In the genomic region with DNA sequence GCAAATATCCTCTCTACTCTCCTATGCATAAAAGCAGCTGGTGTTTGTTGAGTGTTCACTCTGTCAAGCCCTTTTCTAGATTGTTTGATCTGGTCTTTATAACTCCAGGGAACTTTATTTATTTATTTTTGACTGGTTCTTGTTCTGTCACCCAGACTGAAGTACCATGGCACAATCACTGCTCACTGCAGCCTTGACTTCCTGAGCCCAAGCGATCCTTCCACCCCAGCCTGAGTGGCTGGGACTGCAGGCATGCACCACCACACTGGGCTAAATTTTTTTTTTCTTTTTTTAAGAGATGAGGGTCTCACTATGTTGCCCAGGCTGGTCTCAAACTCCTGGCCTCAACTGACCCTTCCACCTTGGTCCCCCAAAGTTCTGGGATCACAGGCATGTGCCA, we compare ENCODE assay signal across 13 cellular contexts. TPM values are rescaled to one million over a fixed set of nuclear protein-coding genes. Genes with fewer than 3 reads are reported as not detected.
DNase-seq lines count a peak whose midpoint lies in the region; ATAC-seq and TF ChIP-seq lines count a peak whose summit lies in the region.
"Had no signal": no experiment of that assay in that cellular context is flagged by ENCODE, and none has a peak within 500 bp of the region (broad histone marks: within the 10 kb centered on the region; RNA-seq: fewer than 3 reads in every experiment).

No MANE protein-coding gene starts in this region.

- no peaks in the 10 kb centered on the region for H3K9me2 ChIP-seq in PC-3 (replicated peaks; ENCODE audit: low read length)

- no peak for TF ChIP-seq CTCF in right atrium auricular region (IDR thresholded peaks at IDR 0.05)
- TF ChIP-seq CTCF in PC-3 (conservative IDR thresholded peaks at IDR 0.05; ENCODE audit: low read depth, low read length): no peak
- no peak for TF ChIP-seq CTCF in type B pancreatic cell (conservative IDR thresholded peaks at IDR 0.05)

- CTCF ChIA-PET in PC-3 (lab: Charles Lee): no interaction called here

- peaks cover 18% of the 10 kb centered on the region for H3K4me1 Mint-ChIP-seq in type B pancreatic cell (ENCODE audit: unreplicated experiment)

- H3K36me3 ChIP-seq in right atrium auricular region: no peaks in the 10 kb centered on the region
- H3K36me3 ChIP-seq in PC-3 (ENCODE audit: low read depth, low read length): no peaks in the 10 kb centered on the region
- no peaks in the 10 kb centered on the region for H3K36me3 ChIP-seq in muscle layer of colon (ENCODE audit: insufficient read depth, low read length)

- H3K27ac Mint-ChIP-seq in type B pancreatic cell: no peak overlapping the region
- H3K27ac Mint-ChIP-seq: activated CD4-positive, alpha-beta T cell treated with anti-CD3 and anti-CD28 coated beads for 36 hours had no signal

- H3K9me3 ChIP-seq in right atrium auricular region (no peaks in the 10 kb centered on the region), PC-3 (ENCODE audit: low read length) (no peaks in the 10 kb centered on the region), muscle layer of colon (ENCODE audit: low read length) (no peaks in the 10 kb centered on the region)
- H3K9me3 ChIP-seq: Caco-2 had no signal

- peak overlapping the region; percentile 93; the same call in 1 of the 2 replicates for H3K4me2 ChIP-seq in PC-3 (ENCODE audit: low read length)

- H3K27me3 ChIP-seq in right atrium auricular region: no peaks in the 10 kb centered on the region
- H3K27me3 ChIP-seq in PC-3 (ENCODE audit: low read length): no peaks in the 10 kb centered on the region
- H3K27me3 ChIP-seq in muscle layer of colon (ENCODE audit: control insufficient read depth in 1 of 2, insufficient read depth in 2 of 2, low read length in 2 of 2): no peaks in the 10 kb centered on the region

- H2AFZ ChIP-seq in PC-3 (ENCODE audit: low read length): no peak overlapping the region

- H4K20me1 ChIP-seq in PC-3 (ENCODE audit: low read length): no peaks in the 10 kb centered on the region

- no peaks in the 10 kb centered on the region for H3K79me2 ChIP-seq in PC-3 (ENCODE audit: low read length)

- POLR2A ChIA-PET in PC-3 (lab: Charles Lee; ENCODE audit: unreplicated experiment): interaction anchor here (0.6 kb wide), 1 partner anchor 24 kb away, joined by 3 read pairs; no protein-coding TSS in a partner anchor

- H3K4me1 ChIP-seq in right atrium auricular region (peaks cover 0 to 21% of the 10 kb centered on the region in 2 donors), PC-3 (ENCODE audit: insufficient read depth, low read length) (0 out of 2 replicates have a peak, but pooled peaks cover 5% of the 10 kb centered on the region), muscle layer of colon (ENCODE audit: insufficient read depth, low read length) (peaks cover 18% of the 10 kb centered on the region)

- DNase-seq in right atrium auricular region (ENCODE audit: low spot score) (no peak), left ventricle myocardium superior (no peak), PC-3 (no peak), type B pancreatic cell (ENCODE audit: extremely low spot score, unreplicated experiment) (no peak)
- DNase-seq: activated CD4-positive, alpha-beta T cell treated with anti-CD3 and anti-CD28 coated beads for 36 hours; stimulated activated naive CD4-positive, alpha-beta T cell treated with Interleukin-2 at 50 U/mL for 16 hours had no signal

- ATAC-seq in left ventricle myocardium superior (no peak), PC-3 (peak; percentile 12), GM18498 (IDR thresholded peaks at IDR 0.05; ENCODE audit: unreplicated experiment) (no peak), HG02759 (IDR thresholded peaks at IDR 0.05; ENCODE audit: unreplicated experiment) (no peak), HG02610 (IDR thresholded peaks at IDR 0.05; ENCODE audit: unreplicated experiment) (no peak)
- ATAC-seq: activated CD4-positive, alpha-beta T cell treated with anti-CD3 and anti-CD28 coated beads for 36 hours had no signal

- intact Hi-C loops in left ventricle myocardium superior (cut with micrococcal nuclease): no loop called here
- intact Hi-C loops in PC-3 (cut with micrococcal nuclease): no loop called here

- no peak overlapping the region for H3K9ac ChIP-seq in PC-3 (ENCODE audit: low read length)
- H3K9ac ChIP-seq in muscle layer of colon (ENCODE audit: low read length): no peak overlapping the region

- H3K4me3 Mint-ChIP-seq in type B pancreatic cell: no peak overlapping the region

- H3F3A ChIP-seq in PC-3 (ENCODE audit: low read length, unreplicated experiment): no peaks in the 10 kb centered on the region

- no peaks in the 10 kb centered on the region for H3K27me3 Mint-ChIP-seq in type B pancreatic cell
- H3K27me3 Mint-ChIP-seq: activated CD4-positive, alpha-beta T cell treated with anti-CD3 and anti-CD28 coated beads for 36 hours had no signal

- BruUV-seq in PC-3 (replicated peaks; lab: Mats Ljungman, UMichigan): no TSS peak

- H3K4me3 ChIP-seq in right atrium auricular region (no peak overlapping the region), PC-3 (ENCODE audit: low read length) (no peak overlapping the region), muscle layer of colon (ENCODE audit: low read depth in 1 of 2, low read length in 2 of 2) (peak overlapping the region in 1 of 2 donors; percentile 38)
- H3K4me3 ChIP-seq: lung had no signal

- H3K36me3 Mint-ChIP-seq in type B pancreatic cell: no peaks in the 10 kb centered on the region

- peak overlapping the region; percentile 93 to 95 for H3K27ac ChIP-seq in right atrium auricular region
- H3K27ac ChIP-seq in PC-3 (ENCODE audit: low read length): no peak overlapping the region
- peak overlapping the region; percentile 62 for H3K27ac ChIP-seq in muscle layer of colon (ENCODE audit: low read depth, low read length)

- no peaks in the 10 kb centered on the region for H3K9me3 Mint-ChIP-seq in type B pancreatic cell

RNA-seq across cellular contexts. Expression of a gene that starts 12.7 kb away (rescaled TPM):
- 10 to 100 TPM in 1 of 2 donors, 1 to 10 TPM in 1; 8.7 to 22.1 TPM for total RNA-seq in right atrium auricular region
- total RNA-seq in left ventricle myocardium superior: 4.5 TPM
- total RNA-seq in PC-3 (2014; rRNA removed): 0.17 and 0.33 TPM in 2 replicates
- total RNA-seq in type B pancreatic cell (ENCODE audit: low replicate concordance): 0.39 and 0.64 TPM in 2 replicates

RNA-seq across cellular contexts. Expression of a gene that starts 12.7 kb away (rescaled TPM):
- total RNA-seq in right atrium auricular region (not detected), left ventricle myocardium superior (not detected), PC-3 (2014; rRNA removed) (not detected in 2 replicates), type B pancreatic cell (ENCODE audit: low replicate concordance) (0.21 and 4.1 TPM in 2 replicates)
- total RNA-seq: activated CD4-positive, alpha-beta T cell treated with anti-CD3 and anti-CD28 coated beads for 36 hours; LHCN-M2 had no signal

RNA-seq across cellular contexts. Expression of a gene that starts 30.3 kb away (rescaled TPM):
- total RNA-seq in right atrium auricular region (10 to 100 TPM; 54.2 to 99.5 TPM), left ventricle myocardium superior (113 TPM), PC-3 (2014; rRNA removed) (73.2 and 94.6 TPM in 2 replicates), type B pancreatic cell (ENCODE audit: low replicate concordance) (96.4 and 112 TPM in 2 replicates)

RNA-seq across cellular contexts. Expression of a gene that starts 49.5 kb away (rescaled TPM):
- total RNA-seq in right atrium auricular region (not detected), left ventricle myocardium superior (not detected), PC-3 (2014; rRNA removed) (0.26 and 0.92 TPM in 2 replicates), type B pancreatic cell (ENCODE audit: low replicate concordance) (64.6 and 142 TPM in 2 replicates)
- total RNA-seq: activated CD4-positive, alpha-beta T cell treated with anti-CD3 and anti-CD28 coated beads for 36 hours; LHCN-M2 had no signal
